ENCODE assay signal across 9 cellular contexts in the genomic region with DNA sequence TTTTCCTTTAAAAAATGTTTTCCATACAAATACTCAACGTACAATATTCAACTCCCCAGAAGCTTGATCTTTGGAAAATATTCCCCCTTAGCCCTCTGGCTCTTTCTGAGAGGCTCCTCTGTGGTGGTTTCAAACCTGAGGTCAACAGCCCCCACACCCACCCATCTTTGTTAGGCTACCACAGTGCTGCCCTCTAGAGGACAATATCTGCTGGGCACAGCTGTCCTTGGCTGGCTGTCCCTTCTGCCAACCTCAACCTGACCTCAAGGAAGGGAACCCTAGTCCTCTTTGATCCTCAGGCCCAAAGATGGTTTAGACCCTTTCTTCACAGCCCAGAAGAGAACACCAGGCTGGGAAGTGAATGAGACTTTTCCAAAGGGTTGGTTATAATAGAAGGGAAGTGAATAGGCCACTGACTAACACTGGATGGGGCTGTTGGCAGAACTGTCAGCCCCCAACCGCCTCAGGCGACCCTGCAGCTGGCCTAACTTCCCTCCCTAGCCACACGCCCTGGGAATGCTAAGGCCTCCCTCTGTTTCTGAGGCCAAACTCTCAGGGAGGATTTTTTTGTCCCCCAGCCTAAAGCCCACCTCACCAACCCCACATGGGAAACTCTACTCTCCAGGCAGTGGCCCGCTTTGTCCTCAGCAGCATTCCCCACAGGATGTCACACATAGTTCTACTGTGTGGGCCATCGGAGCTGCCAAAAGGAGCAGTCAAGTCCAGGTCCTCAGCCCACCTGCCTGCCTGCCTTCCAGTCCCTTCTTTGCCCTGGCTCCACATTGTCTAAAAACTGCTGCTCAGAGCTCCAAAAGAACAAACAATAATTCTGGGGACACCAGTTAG. TPM values are rescaled to one million over a fixed set of nuclear protein-coding genes. Genes with fewer than 3 reads are reported as not detected.
A peak's percentile ranks its signal among the peaks of the same experiment; 100 is the strongest.
DNase-seq lines count a peak whose midpoint lies in the region; ATAC-seq, FAIRE-seq and TF ChIP-seq lines count a peak whose summit lies in the region.
"Had no signal": no experiment of that assay in that cellular context is flagged by ENCODE, and none has a peak within 500 bp of the region (broad histone marks: within the 10 kb centered on the region; RNA-seq: fewer than 3 reads in every experiment).

No MANE protein-coding gene starts in this region.

- no peak for TF ChIP-seq POLR2A in A549 (IDR thresholded peaks at IDR 0.05; ENCODE audit: low read length)
- no peak for TF ChIP-seq POLR2A in suprapubic skin (IDR thresholded peaks at IDR 0.05)
- no peak for TF ChIP-seq POLR2A in esophagus squamous epithelium (IDR thresholded peaks at IDR 0.05)

- POLR2A ChIA-PET in A549 (lab: Yijun Ruan, JAX) = no interaction called here

- H3K27me3 ChIP-seq in suprapubic skin (no peaks in the 10 kb centered on the region), esophagus squamous epithelium (no peaks in the 10 kb centered on the region)

- no peak for TF ChIP-seq EP300 in A549 (IDR thresholded peaks at IDR 0.05)
- no peak for TF ChIP-seq EP300 in suprapubic skin (IDR thresholded peaks at IDR 0.05)

- H3K4me3 ChIP-seq in A549 = no peak overlapping the region
- H3K4me3 ChIP-seq in foreskin fibroblast (ENCODE audit: low read depth in 1 of 2, low read length in 2 of 2) = no peak overlapping the region
- H3K4me3 ChIP-seq in suprapubic skin = no peak overlapping the region
- no peak overlapping the region for H3K4me3 ChIP-seq in esophagus squamous epithelium
- H3K4me3 ChIP-seq: SK-N-MC had no signal

- H3K4me2 ChIP-seq in A549 = no peak overlapping the region; the same call in 2 of the 3 replicates

- no peaks in the 10 kb centered on the region for H3K9me3 ChIP-seq in A549
- H3K9me3 ChIP-seq in suprapubic skin = no peaks in the 10 kb centered on the region
- no peaks in the 10 kb centered on the region for H3K9me3 ChIP-seq in esophagus squamous epithelium

- TF ChIP-seq CTCF in A549 (IDR thresholded peaks at IDR 0.05) = peak; percentile 32; the same call in 2 of the 3 replicates
- peak; percentile 61 for TF ChIP-seq CTCF in GM12872 (IDR thresholded peaks at IDR 0.05; ENCODE audit: insufficient read depth, low read depth, low read length)
- TF ChIP-seq CTCF in foreskin fibroblast (IDR thresholded peaks at IDR 0.05; ENCODE audit: low read depth, low read length) = peak; percentile 31
- TF ChIP-seq CTCF in suprapubic skin (IDR thresholded peaks at IDR 0.05) = no peak
- TF ChIP-seq CTCF in esophagus squamous epithelium (IDR thresholded peaks at IDR 0.05) = peak in 2 of 6 experiments; percentile 15 to 41

- TF ChIP-seq RAD21 in A549 (conservative IDR thresholded peaks at IDR 0.05 in 1 of 2, IDR thresholded peaks at IDR 0.05 in 1 of 2) = peak; percentile 25 to 43; a peak in 2 of 5 replicates

- peak; percentile 15 to 30 for DNase-seq in A549 (ENCODE audit: low read depth in 1 of 2, low spot score in 1 of 2)
- peak; percentile 8 for DNase-seq in RKO (ENCODE audit: low spot score)
- DNase-seq in foreskin fibroblast = no peak
- DNase-seq in suprapubic skin (ENCODE audit: low spot score in 2 of 2) = no peak
- no peak for DNase-seq in esophagus squamous epithelium (lab: John Stamatoyannopoulos, UW)

- CTCF ChIA-PET in A549 (lab: Yijun Ruan, JAX) = interaction anchor here (0.6 to 2.2 kb wide), 3 partner anchors 10 to 99 kb away, joined by 3 to 6 read pairs (median 3); no protein-coding TSS in a partner anchor

- intact Hi-C loops in esophagus squamous epithelium (cut with DNase I) = no loop called here

- ATAC-seq in A549 (peak; percentile 47 to 77; a peak in 3 of 6 replicates), GM19397 (IDR thresholded peaks at IDR 0.05; ENCODE audit: unreplicated experiment) (no peak), GM21528 (IDR thresholded peaks at IDR 0.05; ENCODE audit: low FRiP score, unreplicated experiment) (no peak)

- WGBS in A549 (ENCODE audit: missing lambda C conversion rate) = 72% methylated on average over 4 of the region's 6 CpGs
- WGBS in suprapubic skin = 77% methylated on average over 6 of the region's 6 CpGs
- 71 to 88% methylated on average over 1 to 6 of the region's 6 CpGs for WGBS in esophagus squamous epithelium, 2 donors

- H3K4me1 ChIP-seq in A549 = peaks cover 11% of the 10 kb centered on the region; the same call in 2 of the 3 replicates
- H3K4me1 ChIP-seq in suprapubic skin = no peaks in the 10 kb centered on the region
- H3K4me1 ChIP-seq in esophagus squamous epithelium = no peaks in the 10 kb centered on the region

- FAIRE-seq in A549 (lab: Jason Lieb, UNC) = no peak

- H3K27ac ChIP-seq in A549 (peak overlapping the region in 1 of 2 experiments; percentile 12; a peak in 1 of 6 replicates), suprapubic skin (no peak overlapping the region), esophagus squamous epithelium (no peak overlapping the region)
- H3K27ac ChIP-seq: SK-N-MC had no signal

- H3K36me3 ChIP-seq in suprapubic skin (no peaks in the 10 kb centered on the region), esophagus squamous epithelium (no peaks in the 10 kb centered on the region)

TF ChIP-seq in A549, 52 proteins besides CTCF, POLR2A, EP300 and RAD21:
- TF ChIP-seq SMC3 (IDR thresholded peaks at IDR 0.05) (0 out of 3 replicates have a peak, but pooled peaks have one; percentile 7), ZC3H11A (IDR thresholded peaks at IDR 0.05) (no peak)

RNA-seq across cellular contexts. Expression of a gene that starts 34.3 kb away (rescaled TPM):
- not detected in 2 replicates for polyA plus RNA-seq in A549 (2011; rRNA removed)
- polyA plus RNA-seq in A549 (2012; cell fraction: cytosol; rRNA removed) = 0.01 TPM in 1 of 2 replicates, not detected in the other
- 0.01 TPM in 1 of 2 replicates, not detected in the other for polyA plus RNA-seq in A549 (2012; cell fraction: nucleus; rRNA removed)
- polyA plus RNA-seq in A549 (2017; fragmentation: RNase III; extraction: RNeasy Plus Mini Kit Qiagen cat#74134 plus additional on column Dnase treatment) = not detected in 3 replicates
- polyA minus RNA-seq in A549 (2011; rRNA and poly(A)+ RNA removed) = not detected in 2 replicates
- total RNA-seq in suprapubic skin = not detected
- total RNA-seq in esophagus squamous epithelium = not detected

Comparison
In these comparisons a context has a peak if more than half of its experiments do, and no peak if none do; other contexts are left out.
1. ATAC-seq: peak in A549 (2 of 2); none in GM19397 (single experiment) and GM21528 (single experiment).
2. DNase-seq: peak in A549 (2 of 2) and RKO (single experiment); none in foreskin fibroblast (0 of 2), suprapubic skin (0 of 2) and esophagus squamous epithelium (single experiment).
3. CTCF ChIP-seq: peak in A549 (single experiment), GM12872 (single experiment) and foreskin fibroblast (single experiment); none in suprapubic skin (0 of 2).